In the genomic region with DNA sequence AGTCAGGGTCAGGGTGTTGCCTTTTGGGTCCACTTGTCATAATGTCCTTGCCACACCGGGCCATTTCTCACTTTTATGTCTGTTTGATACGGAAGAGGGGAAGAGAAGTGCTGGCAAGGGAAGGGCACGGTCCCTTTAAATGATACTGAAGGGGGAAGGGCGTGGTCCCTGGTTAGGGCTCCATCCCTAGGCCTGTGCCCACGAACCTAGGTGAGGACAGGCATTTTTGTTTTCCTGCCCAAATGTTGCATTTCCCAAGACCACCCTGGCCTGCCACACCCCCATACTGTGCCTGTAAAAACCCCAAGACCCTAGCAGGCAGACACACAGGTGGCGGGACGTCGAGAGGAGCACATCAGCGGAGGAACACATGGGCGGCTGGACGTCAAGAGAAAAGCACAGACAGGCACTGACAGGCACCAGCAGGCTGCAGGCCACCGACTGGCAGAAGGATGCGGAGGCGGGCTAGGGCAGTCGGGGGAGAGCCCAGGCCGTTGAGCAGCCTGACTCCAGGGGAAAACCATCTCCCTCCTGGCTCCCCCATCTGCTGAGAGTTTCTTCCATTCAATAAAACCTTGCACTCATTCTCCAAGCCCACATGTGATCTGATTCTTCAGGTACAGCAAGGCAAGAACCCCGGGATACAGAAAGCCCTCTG, we compare ENCODE assay signal across 22 cellular contexts. TPM values are rescaled to one million over a fixed set of nuclear protein-coding genes. Genes with fewer than 3 reads are reported as not detected.
DNase-seq lines count a peak whose midpoint lies in the region; ATAC-seq, FAIRE-seq and TF ChIP-seq lines count a peak whose summit lies in the region.
"Had no signal": no experiment of that assay in that cellular context is flagged by ENCODE, and none has a peak within 500 bp of the region (broad histone marks: within the 10 kb centered on the region; RNA-seq: fewer than 3 reads in every experiment).

No MANE protein-coding gene starts in this region.

- H3K4me3 ChIP-seq in GM23338 (no peak overlapping the region), Peyer's patch (no peak overlapping the region), esophagus muscularis mucosa (no peak overlapping the region), pancreas (no peak overlapping the region), lower leg skin (ENCODE audit: low read depth, poor library complexity, severe bottlenecking) (no peak overlapping the region)
- H3K4me3 ChIP-seq: esophagus squamous epithelium, right lobe of liver had no signal

- ATAC-seq in GM23338 (peak; percentile 11), pancreas (peak in 2 of 4 donors; percentile 2 to 15), left ventricle myocardium superior (no peak)
- no peak for ATAC-seq in CD4-positive, alpha-beta T cell (ENCODE audit: poor library complexity)
- ATAC-seq: right lobe of liver had no signal

- H3F3A ChIP-seq in GM23338 (replicated peaks; ENCODE audit: low read depth): peaks cover 12% of the 10 kb centered on the region; the same call in 1 of the 2 replicates

- H3K27me3 ChIP-seq in GM23338 (ENCODE audit: insufficient read depth) (no peaks in the 10 kb centered on the region), Peyer's patch (no peaks in the 10 kb centered on the region), esophagus muscularis mucosa (peaks cover 0 to 22% (median 0%) of the 10 kb centered on the region in 4 donors), pancreas (no peaks in the 10 kb centered on the region)
- no peaks in the 10 kb centered on the region for H3K27me3 ChIP-seq in CD4-positive, alpha-beta T cell (ENCODE audit: control insufficient read depth, insufficient read depth, low read length)
- H3K27me3 ChIP-seq: right lobe of liver had no signal

- peak overlapping the region; percentile 30; the same call in 1 of the 2 replicates for H3K27ac Mint-ChIP-seq in GM23338
- H3K27ac Mint-ChIP-seq in CD4-positive, alpha-beta T cell: no peak overlapping the region
- H3K27ac Mint-ChIP-seq: activated naive CD4-positive, alpha-beta T cell treated with anti-CD3 and anti-CD28 coated beads for 36 hours; memory B cell had no signal

- peak overlapping the region; percentile 92 for H3K27ac ChIP-seq in GM23338 (ENCODE audit: low read depth)
- peak overlapping the region in 3 of 4 donors; percentile 72 to 92 (median 90) for H3K27ac ChIP-seq in Peyer's patch
- H3K27ac ChIP-seq in esophagus muscularis mucosa (replicated peaks in 1 of 4): no peak overlapping the region
- H3K27ac ChIP-seq in pancreas: peak overlapping the region in 3 of 4 donors; percentile 35 to 80 (median 64)
- no peak overlapping the region for H3K27ac ChIP-seq in CD4-positive, alpha-beta T cell (ENCODE audit: low read depth, low read length)
- H3K27ac ChIP-seq: KMS-11, neutrophil, right lobe of liver, RWPE1 had no signal

- H3K9me2 ChIP-seq in GM23338 (ENCODE audit: insufficient read depth): peaks cover 13% of the 10 kb centered on the region; the same call in 1 of the 2 replicates

- WGBS in esophagus muscularis mucosa: 89% methylated on average over 15 of the region's 17 CpGs
- 85 to 86% methylated on average over 17 of the region's 17 CpGs for WGBS in pancreas, 2 donors
- WGBS in lower leg skin, 2 donors: 71 to 76% methylated on average over 17 of the region's 17 CpGs

- H3K4me1 Mint-ChIP-seq in GM23338: peaks cover 82% of the 10 kb centered on the region
- H3K4me1 Mint-ChIP-seq in CD4-positive, alpha-beta T cell (ENCODE audit: low read depth): no peaks in the 10 kb centered on the region
- H3K4me1 Mint-ChIP-seq: CD8-positive, alpha-beta memory T cell; memory B cell had no signal

- H4K20me1 ChIP-seq in GM23338 (replicated peaks; ENCODE audit: insufficient read depth): no peaks in the 10 kb centered on the region; the same call in 1 of the 2 replicates

- no peak overlapping the region for H2AFZ ChIP-seq in GM23338

- intact Hi-C loops in esophagus muscularis mucosa (cut with DNase I): no loop called here
- intact Hi-C loops in pancreas (cut with DNase I): no loop called here
- intact Hi-C loops in CD4-positive, alpha-beta T cell (cut with DNase I, micrococcal nuclease): no loop called here
- intact Hi-C loops in lower leg skin (cut with DNase I; ENCODE audit: low total_unique reads): no loop called here
- intact Hi-C loops in left ventricle myocardium superior (cut with micrococcal nuclease): no loop called here

- no peaks in the 10 kb centered on the region for H3K9me3 Mint-ChIP-seq in GM23338
- no peaks in the 10 kb centered on the region for H3K9me3 Mint-ChIP-seq in CD4-positive, alpha-beta T cell
- H3K9me3 Mint-ChIP-seq: activated naive CD4-positive, alpha-beta T cell treated with anti-CD3 and anti-CD28 coated beads for 36 hours had no signal

- DNase-seq in GM23338 (ENCODE audit: low spot score) (no peak), Peyer's patch (peak in 1 of 3 donors; percentile 48), esophagus muscularis mucosa (ENCODE audit: extremely low spot score) (peak; percentile 74), pancreas (no peak), NCI-H1417 (lab: John Stamatoyannopoulos, UW) (no peak), lower leg skin (ENCODE audit: low spot score in 2 of 2) (no peak), left ventricle myocardium superior (no peak)
- no peak for DNase-seq in CD4-positive, alpha-beta T cell
- DNase-seq: activated CD4-positive, alpha-beta T cell treated with anti-CD3 and anti-CD28 coated beads, Interleukin-2, amount 50 U/mL, for 4 hours; activated naive CD4-positive, alpha-beta T cell treated with anti-CD3 and anti-CD28 coated beads for 36 hours; CD8-positive, alpha-beta memory T cell; cortex of kidney; esophagus squamous epithelium; NCI-H1048; NCI-H2171; stimulated activated CD4-positive, alpha-beta T cell treated with anti-CD3 and anti-CD28 coated beads, Interleukin-2, amount 100 ng/mL, for 24 hours had no signal

- H3K4me1 ChIP-seq in GM23338 (ENCODE audit: insufficient read depth) (peaks cover 63% of the 10 kb centered on the region), Peyer's patch (peaks cover 0 to 49% (median 1%) of the 10 kb centered on the region in 4 donors), esophagus muscularis mucosa (no peaks in the 10 kb centered on the region), pancreas (peaks cover 19 to 34% (median 24%) of the 10 kb centered on the region in 3 donors)
- H3K4me1 ChIP-seq: right lobe of liver had no signal

- TF ChIP-seq EP300 in esophagus muscularis mucosa (IDR thresholded peaks at IDR 0.05): no peak

- TF ChIP-seq CTCF in GM23338 (conservative IDR thresholded peaks at IDR 0.05; ENCODE audit: low read depth in 2 of 2): no peak
- no peak for TF ChIP-seq CTCF in Peyer's patch (IDR thresholded peaks at IDR 0.05)
- no peak for TF ChIP-seq CTCF in esophagus muscularis mucosa (IDR thresholded peaks at IDR 0.05)
- TF ChIP-seq CTCF in pancreas (IDR thresholded peaks at IDR 0.05): no peak
- no peak for TF ChIP-seq CTCF in CD4-positive, alpha-beta T cell (IDR thresholded peaks at IDR 0.05)
- no peak for TF ChIP-seq CTCF in lower leg skin (IDR thresholded peaks at IDR 0.05)

- no peak for FAIRE-seq in pancreas (lab: Jason Lieb, UNC)

- H3K36me3 ChIP-seq in GM23338 (ENCODE audit: insufficient read depth): no peaks in the 10 kb centered on the region
- no peaks in the 10 kb centered on the region for H3K36me3 ChIP-seq in Peyer's patch
- no peaks in the 10 kb centered on the region for H3K36me3 ChIP-seq in esophagus muscularis mucosa
- H3K36me3 ChIP-seq in pancreas: no peaks in the 10 kb centered on the region
- H3K36me3 ChIP-seq: esophagus squamous epithelium, neutrophil, right lobe of liver had no signal

- H3K4me3 Mint-ChIP-seq in GM23338: no peak overlapping the region; the same call in 2 of the 3 replicates
- no peak overlapping the region for H3K4me3 Mint-ChIP-seq in CD4-positive, alpha-beta T cell
- H3K4me3 Mint-ChIP-seq: activated naive CD4-positive, alpha-beta T cell treated with anti-CD3 and anti-CD28 coated beads for 36 hours; memory B cell had no signal

- CTCF ChIA-PET in CD4-positive, alpha-beta T cell (lab: Charles Lee): no interaction called here

- H3K4me2 ChIP-seq in GM23338: peak overlapping the region; percentile 51
- H3K4me2 ChIP-seq: KMS-11 had no signal

- peaks cover 100% of the 10 kb centered on the region for H3K79me2 ChIP-seq in GM23338 (replicated peaks; ENCODE audit: insufficient read depth)

- POLR2A ChIA-PET in CD4-positive, alpha-beta T cell (lab: Charles Lee): no interaction called here

- no peak for TF ChIP-seq POLR2A in Peyer's patch (IDR thresholded peaks at IDR 0.05)
- TF ChIP-seq POLR2A in esophagus muscularis mucosa (IDR thresholded peaks at IDR 0.05; ENCODE audit: low read depth): no peak
- TF ChIP-seq POLR2A in lower leg skin (IDR thresholded peaks at IDR 0.05): no peak

- H3K27me3 Mint-ChIP-seq in GM23338 (ENCODE audit: insufficient read depth, low read depth, poor library complexity): peaks cover 27% of the 10 kb centered on the region
- H3K27me3 Mint-ChIP-seq in CD4-positive, alpha-beta T cell: peaks cover 42% of the 10 kb centered on the region

- no peaks in the 10 kb centered on the region for H3K9me3 ChIP-seq in Peyer's patch
- no peaks in the 10 kb centered on the region for H3K9me3 ChIP-seq in esophagus muscularis mucosa
- H3K9me3 ChIP-seq in pancreas: no peaks in the 10 kb centered on the region
- H3K9me3 ChIP-seq in CD4-positive, alpha-beta T cell (ENCODE audit: control insufficient read depth, low read length): no peaks in the 10 kb centered on the region
- H3K9me3 ChIP-seq: esophagus squamous epithelium, neutrophil, right lobe of liver had no signal

- H3K36me3 Mint-ChIP-seq in GM23338 (ENCODE audit: low read depth): peaks cover 36% of the 10 kb centered on the region
- H3K36me3 Mint-ChIP-seq in CD4-positive, alpha-beta T cell (ENCODE audit: low read depth): no peaks in the 10 kb centered on the region
- H3K36me3 Mint-ChIP-seq: CD8-positive, alpha-beta memory T cell; memory B cell had no signal

TF ChIP-seq in GM23338, 12 proteins besides CTCF, POLR2A, EP300 and RAD21 (continues in another document):
- TF ChIP-seq ZNF331 (CRISPR knock-in tag; IDR thresholded peaks at IDR 0.05; ENCODE audit: low read depth): no peak
- TF ChIP-seq EZH2phosphoT487 (IDR thresholded peaks at IDR 0.05; ENCODE audit: unreplicated experiment): no peak

RNA-seq across cellular contexts. Expression of gene B3GALT5, which starts 25.4 kb away (rescaled TPM):
- 31.7 and 37.5 TPM in 2 replicates for total RNA-seq in GM23338 (2014; rRNA removed; shearing (Covaris generic))
- polyA plus RNA-seq in GM23338 (2016; fragmentation: Nextera tagmentation; extraction: Ambion mirVana) (6.2 TPM in 2 replicates), pancreas (1 to 10 TPM; 2.0 to 2.6 TPM)
- total RNA-seq in Peyer's patch (100 to 1,000 TPM in 3 of 4 donors, 10 to 100 TPM in 1; 16.5 to 147 (median 125) TPM), esophagus muscularis mucosa (1 to 10 TPM in 1 of 4 donors, under 1 TPM in 3; under 0.01 to 1.2 (median 0.74) TPM), pancreas (1 to 10 TPM; 3.0 to 8.1 (median 4.7) TPM), lower leg skin (1 to 10 TPM in 3 of 4 donors, under 1 TPM in 1; 0.89 to 7.6 (median 4.1) TPM), left ventricle myocardium superior (0.10 TPM)
- total RNA-seq in CD4-positive, alpha-beta T cell: not detected
- total RNA-seq: activated naive CD4-positive, alpha-beta T cell treated with anti-CD3 and anti-CD28 coated beads for 36 hours; CD8-positive, alpha-beta memory T cell; G401 had no signal
- polyA plus RNA-seq: CD8-positive, alpha-beta memory T cell had no signal

Comparison
In these comparisons a context has a peak if more than half of its experiments do, and no peak if none do; other contexts are left out.
1. H3K27ac ChIP-seq: peak in GM23338 (single experiment), Peyer's patch (3 of 4) and pancreas (3 of 4); none in esophagus muscularis mucosa (0 of 4) and CD4-positive, alpha-beta T cell (single experiment).